1 cellular context compared by ENCODE assay signal in genomic region chr1:94245747-94246438, GRCh38.
TF ChIP-seq lines count a peak whose summit lies in the region.

No MANE protein-coding gene starts in this region.

TF ChIP-seq in GM23338, 12 proteins besides CTCF, POLR2A, EP300 and RAD21 (continued from another document):
- TF ChIP-seq, protein P1, sequence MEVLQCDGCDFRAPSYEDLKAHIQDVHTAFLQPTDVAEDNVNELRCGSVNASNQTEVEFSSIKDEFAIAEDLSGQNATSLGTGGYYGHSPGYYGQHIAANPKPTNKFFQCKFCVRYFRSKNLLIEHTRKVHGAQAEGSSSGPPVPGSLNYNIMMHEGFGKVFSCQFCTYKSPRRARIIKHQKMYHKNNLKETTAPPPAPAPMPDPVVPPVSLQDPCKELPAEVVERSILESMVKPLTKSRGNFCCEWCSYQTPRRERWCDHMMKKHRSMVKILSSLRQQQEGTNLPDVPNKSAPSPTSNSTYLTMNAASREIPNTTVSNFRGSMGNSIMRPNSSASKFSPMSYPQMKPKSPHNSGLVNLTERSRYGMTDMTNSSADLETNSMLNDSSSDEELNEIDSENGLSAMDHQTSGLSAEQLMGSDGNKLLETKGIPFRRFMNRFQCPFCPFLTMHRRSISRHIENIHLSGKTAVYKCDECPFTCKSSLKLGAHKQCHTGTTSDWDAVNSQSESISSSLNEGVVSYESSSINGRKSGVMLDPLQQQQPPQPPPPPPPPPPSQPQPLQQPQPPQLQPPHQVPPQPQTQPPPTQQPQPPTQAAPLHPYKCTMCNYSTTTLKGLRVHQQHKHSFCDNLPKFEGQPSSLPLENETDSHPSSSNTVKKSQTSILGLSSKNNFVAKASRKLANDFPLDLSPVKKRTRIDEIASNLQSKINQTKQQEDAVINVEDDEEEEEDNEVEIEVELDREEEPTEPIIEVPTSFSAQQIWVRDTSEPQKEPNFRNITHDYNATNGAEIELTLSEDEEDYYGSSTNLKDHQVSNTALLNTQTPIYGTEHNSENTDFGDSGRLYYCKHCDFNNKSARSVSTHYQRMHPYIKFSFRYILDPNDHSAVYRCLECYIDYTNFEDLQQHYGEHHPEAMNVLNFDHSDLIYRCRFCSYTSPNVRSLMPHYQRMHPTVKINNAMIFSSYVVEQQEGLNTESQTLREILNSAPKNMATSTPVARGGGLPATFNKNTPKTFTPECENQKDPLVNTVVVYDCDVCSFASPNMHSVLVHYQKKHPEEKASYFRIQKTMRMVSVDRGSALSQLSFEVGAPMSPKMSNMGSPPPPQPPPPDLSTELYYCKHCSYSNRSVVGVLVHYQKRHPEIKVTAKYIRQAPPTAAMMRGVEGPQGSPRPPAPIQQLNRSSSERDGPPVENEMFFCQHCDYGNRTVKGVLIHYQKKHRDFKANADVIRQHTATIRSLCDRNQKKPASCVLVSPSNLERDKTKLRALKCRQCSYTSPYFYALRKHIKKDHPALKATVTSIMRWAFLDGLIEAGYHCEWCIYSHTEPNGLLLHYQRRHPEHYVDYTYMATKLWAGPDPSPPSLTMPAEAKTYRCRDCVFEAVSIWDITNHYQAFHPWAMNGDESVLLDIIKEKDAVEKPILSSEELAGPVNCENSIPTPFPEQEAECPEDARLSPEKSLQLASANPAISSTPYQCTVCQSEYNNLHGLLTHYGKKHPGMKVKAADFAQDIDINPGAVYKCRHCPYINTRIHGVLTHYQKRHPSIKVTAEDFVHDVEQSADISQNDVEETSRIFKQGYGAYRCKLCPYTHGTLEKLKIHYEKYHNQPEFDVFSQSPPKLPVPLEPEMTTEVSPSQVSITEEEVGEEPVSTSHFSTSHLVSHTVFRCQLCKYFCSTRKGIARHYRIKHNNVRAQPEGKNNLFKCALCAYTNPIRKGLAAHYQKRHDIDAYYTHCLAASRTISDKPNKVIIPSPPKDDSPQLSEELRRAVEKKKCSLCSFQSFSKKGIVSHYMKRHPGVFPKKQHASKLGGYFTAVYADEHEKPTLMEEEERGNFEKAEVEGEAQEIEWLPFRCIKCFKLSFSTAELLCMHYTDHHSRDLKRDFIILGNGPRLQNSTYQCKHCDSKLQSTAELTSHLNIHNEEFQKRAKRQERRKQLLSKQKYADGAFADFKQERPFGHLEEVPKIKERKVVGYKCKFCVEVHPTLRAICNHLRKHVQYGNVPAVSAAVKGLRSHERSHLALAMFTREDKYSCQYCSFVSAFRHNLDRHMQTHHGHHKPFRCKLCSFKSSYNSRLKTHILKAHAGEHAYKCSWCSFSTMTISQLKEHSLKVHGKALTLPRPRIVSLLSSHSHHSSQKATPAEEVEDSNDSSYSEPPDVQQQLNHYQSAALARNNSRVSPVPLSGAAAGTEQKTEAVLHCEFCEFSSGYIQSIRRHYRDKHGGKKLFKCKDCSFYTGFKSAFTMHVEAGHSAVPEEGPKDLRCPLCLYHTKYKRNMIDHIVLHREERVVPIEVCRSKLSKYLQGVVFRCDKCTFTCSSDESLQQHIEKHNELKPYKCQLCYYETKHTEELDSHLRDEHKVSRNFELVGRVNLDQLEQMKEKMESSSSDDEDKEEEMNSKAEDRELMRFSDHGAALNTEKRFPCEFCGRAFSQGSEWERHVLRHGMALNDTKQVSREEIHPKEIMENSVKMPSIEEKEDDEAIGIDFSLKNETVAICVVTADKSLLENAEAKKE (CRISPR knock-in tag; IDR thresholded peaks at IDR 0.05): no peak
- TF ChIP-seq NANOG (IDR thresholded peaks at IDR 0.05; ENCODE audit: borderline replicate concordance): no peak
